18 cellular contexts compared by ENCODE assay signal in the genomic region with DNA sequence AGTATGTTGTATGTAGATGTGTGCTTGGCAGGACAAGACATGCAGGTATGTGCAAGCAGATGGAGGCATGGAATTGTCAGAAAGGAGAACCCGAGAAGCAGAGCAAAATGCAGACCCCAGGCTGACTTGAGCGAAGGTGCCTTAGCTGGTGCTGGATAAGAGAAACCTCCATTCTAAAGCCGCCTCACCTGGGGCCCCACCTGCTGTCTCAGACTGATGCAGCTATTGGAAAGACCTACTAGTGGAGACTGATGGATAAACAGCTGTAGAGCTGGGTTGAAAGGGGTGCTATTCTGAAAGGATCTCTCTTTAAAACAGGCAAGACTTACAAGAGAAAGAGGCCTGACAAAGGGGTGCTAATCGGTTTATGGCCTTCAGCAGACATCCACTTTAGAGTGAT.
A peak's percentile ranks its signal among the peaks of the same experiment; 100 is the strongest.
DNase-seq lines count a peak whose midpoint lies in the region; ATAC-seq and TF ChIP-seq lines count a peak whose summit lies in the region.
"Had no signal": no experiment of that assay in that cellular context is flagged by ENCODE, and none has a peak within 500 bp of the region (broad histone marks: within the 10 kb centered on the region; RNA-seq: fewer than 3 reads in every experiment).

No MANE protein-coding gene starts in this region.

- H3K4me3 Mint-ChIP-seq in endodermal cell: no peak overlapping the region
- H3K4me3 Mint-ChIP-seq: CD4-positive, alpha-beta T cell; HFFc6 had no signal

- 86 to 100% methylated on average over 4 of the region's 4 CpGs for WGBS in endodermal cell (ENCODE audit: insufficient coverage in 1 of 2, insufficient read length in 1 of 2), 2 experiments

- no peak overlapping the region for H3K9ac ChIP-seq in endodermal cell (ENCODE audit: extremely low read depth, low read length, poor library complexity, severe bottlenecking)

- H3K27me3 ChIP-seq in endodermal cell (ENCODE audit: control insufficient read depth, insufficient read depth, low read length, poor library complexity, severe bottlenecking): peaks cover 4% of the 10 kb centered on the region

- H3K36me3 ChIP-seq in endodermal cell (ENCODE audit: control insufficient read depth, insufficient read depth, low read length): no peaks in the 10 kb centered on the region

- no peak for ATAC-seq in GM21515 (IDR thresholded peaks at IDR 0.05; ENCODE audit: unreplicated experiment)
- ATAC-seq: A549, HCT116 had no signal

- peaks cover 9% of the 10 kb centered on the region for H3K27me3 Mint-ChIP-seq in endodermal cell (ENCODE audit: insufficient read depth)

- no peaks in the 10 kb centered on the region for H3K9me3 Mint-ChIP-seq in endodermal cell
- H3K9me3 Mint-ChIP-seq: HFFc6 had no signal

- peak; percentile 39 for TF ChIP-seq CTCF in endodermal cell (conservative IDR thresholded peaks at IDR 0.05)

- H3K4me3 ChIP-seq in endodermal cell (ENCODE audit: low read length): no peak overlapping the region
- H3K4me3 ChIP-seq: A549 had no signal

- DNase-seq in DMS53 (lab: John Stamatoyannopoulos, UW) (peak; percentile 10), DMS53 treated with DMSO at 0.1 percent for 48 hours (lab: John Stamatoyannopoulos, UW; ENCODE audit: unreplicated experiment) (no peak), NCI-H146 treated with DMSO at 0.1 percent for 48 hours (lab: John Stamatoyannopoulos, UW; ENCODE audit: unreplicated experiment) (peak; percentile 48), endodermal cell (peak; percentile 64), NCI-H510A treated with DMSO at 0.1 percent for 48 hours (lab: John Stamatoyannopoulos, UW) (no peak), SIG-M5 treated with dmso at 0.1 percent for 504 hours (lab: John Stamatoyannopoulos, UW; ENCODE audit: unreplicated experiment) (no peak)
- DNase-seq: AML-193; Caco-2; CD4-positive, alpha-beta T cell; DMS79 treated with DMSO at 0.1 percent for 48 hours; GF-D8; HFFc6 had no signal

- no peaks in the 10 kb centered on the region for H3K36me3 Mint-ChIP-seq in endodermal cell (ENCODE audit: low read depth)

- H3K4me1 ChIP-seq in endodermal cell (ENCODE audit: control insufficient read depth, insufficient read depth, low read length): no peaks in the 10 kb centered on the region
- H3K4me1 ChIP-seq: A549, Caco-2 had no signal

- H3K27ac Mint-ChIP-seq in endodermal cell: no peak overlapping the region
- H3K27ac Mint-ChIP-seq: CD4-positive, alpha-beta T cell; HFFc6 had no signal

- H3K4me1 Mint-ChIP-seq in endodermal cell: peaks cover 4% of the 10 kb centered on the region

- H3K27ac ChIP-seq in endodermal cell (ENCODE audit: low read depth, low read length): no peak overlapping the region
- H3K27ac ChIP-seq: 22Rv1, A549, C4-2B, HL-60 had no signal

- no peaks in the 10 kb centered on the region for H3K9me3 ChIP-seq in endodermal cell (ENCODE audit: control insufficient read depth, low read length)
- H3K9me3 ChIP-seq: A549, Caco-2 had no signal

Comparison
In these comparisons a context has a peak if more than half of its experiments do, and no peak if none do; other contexts are left out.
1. DNase-seq: peak in DMS53 (single experiment), NCI-H146 treated with DMSO at 0.1 percent for 48 hours (single experiment) and endodermal cell (single experiment); none in DMS53 treated with DMSO at 0.1 percent for 48 hours (single experiment), NCI-H510A treated with DMSO at 0.1 percent for 48 hours (single experiment) and SIG-M5 treated with dmso at 0.1 percent for 504 hours (single experiment).